ENCODE assay signal across 19 cellular contexts in genomic region chr2:75428060-75428459, GRCh38.
"Had no signal": no experiment of that assay in that cellular context is flagged by ENCODE, and none has a peak within 500 bp of the region (broad histone marks: within the 10 kb centered on the region; RNA-seq: fewer than 3 reads in every experiment).

No MANE protein-coding gene starts in this region.

- H3K36me3 ChIP-seq: heart right ventricle, left lung, stomach, suprapubic skin, tibial nerve, WERI-Rb-1 had no signal

- H3K9me3 Mint-ChIP-seq: activated naive CD4-positive, alpha-beta T cell treated with anti-CD3 and anti-CD28 coated beads, Interleukin-2, amount 50 U/mL, for 24 hours; stimulated activated effector memory CD8-positive, alpha-beta T cell treated with anti-CD3 and anti-CD28 coated beads, Interleukin-12 subunit alpha, Interleukin-12 subunit beta, amount 100 ng/mL, for 72 hours had no signal

- DNase-seq: activated gamma-delta T cell treated with Interleukin-2 at 50 U/mL for 16 hours; activated T-cell treated with anti-CD3 and anti-CD28 coated beads, Interleukin-2, amount 50 U/mL, for 1 hour; aorta; effector CD4-positive, alpha-beta T cell; heart right ventricle; left lung; midbrain; natural killer cell; psoas muscle; right cardiac atrium; stimulated activated CD4-positive, alpha-beta T cell treated with anti-CD3 and anti-CD28 coated beads, Interleukin-2, amount 100 ng/mL, for 24 hours; stomach; WERI-Rb-1 had no signal

- H3K27me3 ChIP-seq: left lung, stomach, tibial nerve had no signal

- H3K4me1 Mint-ChIP-seq: activated naive CD4-positive, alpha-beta T cell treated with anti-CD3 and anti-CD28 coated beads, Interleukin-2, amount 50 U/mL, for 24 hours; natural killer cell; stimulated activated effector memory CD8-positive, alpha-beta T cell treated with anti-CD3 and anti-CD28 coated beads, Interleukin-12 subunit alpha, Interleukin-12 subunit beta, amount 100 ng/mL, for 72 hours had no signal

- H3K9me3 ChIP-seq: heart right ventricle, left lung, psoas muscle, stomach, suprapubic skin, tibial nerve had no signal

- H3K27ac ChIP-seq: heart right ventricle, left lung, psoas muscle, stomach, suprapubic skin, tibial nerve, WERI-Rb-1 had no signal

- H3K27ac Mint-ChIP-seq: activated naive CD4-positive, alpha-beta T cell treated with anti-CD3 and anti-CD28 coated beads, Interleukin-2, amount 50 U/mL, for 24 hours; natural killer cell; stimulated activated effector memory CD8-positive, alpha-beta T cell treated with anti-CD3 and anti-CD28 coated beads, Interleukin-12 subunit alpha, Interleukin-12 subunit beta, amount 100 ng/mL, for 72 hours had no signal

- H3K4me1 ChIP-seq: heart right ventricle, left lung, suprapubic skin, tibial nerve had no signal

- H3K4me3 ChIP-seq: heart right ventricle, left lung, lung, psoas muscle, stomach, suprapubic skin, tibial nerve had no signal

- ATAC-seq: left lung; natural killer cell; right cardiac atrium; stimulated activated effector memory CD8-positive, alpha-beta T cell treated with anti-CD3 and anti-CD28 coated beads, Interleukin-12 subunit alpha, Interleukin-12 subunit beta, amount 100 ng/mL, for 72 hours had no signal

- H3K4me3 Mint-ChIP-seq: activated naive CD4-positive, alpha-beta T cell treated with anti-CD3 and anti-CD28 coated beads, Interleukin-2, amount 50 U/mL, for 24 hours; natural killer cell; stimulated activated effector memory CD8-positive, alpha-beta T cell treated with anti-CD3 and anti-CD28 coated beads, Interleukin-12 subunit alpha, Interleukin-12 subunit beta, amount 100 ng/mL, for 72 hours had no signal

- H3K36me3 Mint-ChIP-seq: activated naive CD4-positive, alpha-beta T cell treated with anti-CD3 and anti-CD28 coated beads, Interleukin-2, amount 50 U/mL, for 24 hours; brain; natural killer cell; stimulated activated effector memory CD8-positive, alpha-beta T cell treated with anti-CD3 and anti-CD28 coated beads, Interleukin-12 subunit alpha, Interleukin-12 subunit beta, amount 100 ng/mL, for 72 hours had no signal
